In the genomic region with DNA sequence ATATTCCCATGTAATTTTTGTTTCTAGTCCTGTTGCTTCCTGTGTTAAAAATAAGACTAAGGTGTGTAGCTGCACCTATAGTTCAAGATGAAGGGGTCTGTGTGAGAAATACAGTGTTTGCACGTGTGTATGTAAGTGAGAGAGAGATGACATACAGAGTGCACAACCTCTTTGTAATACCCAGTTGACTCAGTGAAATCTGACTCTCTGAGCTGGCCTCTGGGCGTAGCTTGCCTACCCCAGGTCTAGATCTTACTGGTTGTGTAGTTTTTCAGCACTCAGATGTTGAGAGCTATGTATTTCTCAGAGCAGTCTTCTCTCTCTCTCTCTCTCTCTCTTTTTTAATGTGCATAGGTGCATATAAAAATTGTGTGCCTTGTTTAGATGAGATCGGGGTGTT, we compare ENCODE assay signal across 29 cellular contexts. TPM values are rescaled to one million over a fixed set of nuclear protein-coding genes. Genes with fewer than 3 reads are reported as not detected.
DNase-seq lines count a peak whose midpoint lies in the region; ATAC-seq, FAIRE-seq and TF ChIP-seq lines count a peak whose summit lies in the region.
"Had no signal": no experiment of that assay in that cellular context is flagged by ENCODE, and none has a peak within 500 bp of the region (broad histone marks: within the 10 kb centered on the region; RNA-seq: fewer than 3 reads in every experiment).

No MANE protein-coding gene starts in this region.

- no peak overlapping the region for H2AK5ac ChIP-seq in neuronal stem cell (ENCODE audit: low read depth, low read length)

- H2BK5ac ChIP-seq in neuronal stem cell (ENCODE audit: low read length): no peak overlapping the region

- no peaks in the 10 kb centered on the region for H3K79me1 ChIP-seq in neuronal stem cell (ENCODE audit: low read depth, low read length)

- DNase-seq in GM03348 (ENCODE audit: low spot score) (peak; percentile 22), GM23338 (ENCODE audit: low spot score) (no peak), RWPE2 (ENCODE audit: low spot score) (no peak), neuronal stem cell (ENCODE audit: low spot score) (peak; percentile 0), middle frontal gyrus (ENCODE audit: extremely low spot score, low spot score) (no peak), urothelium cell line (ENCODE audit: low spot score) (no peak), cardiac septum (ENCODE audit: low spot score) (no peak)
- DNase-seq: activated effector memory CD4-positive, alpha-beta T cell treated with anti-CD3 and anti-CD28 coated beads, Interleukin-2, amount 50 U/mL, for 16 hours; activated T-cell treated with anti-CD3 and anti-CD28 coated beads for 4 hours; DMS79 treated with DMSO at 0.1 percent for 48 hours; KBM-7; naive thymus-derived CD8-positive, alpha-beta T cell; NCI-H1417 treated with DMSO at 0.1 percent for 48 hours; NCI-H2081 treated with DMSO at 0.1 percent for 48 hours; occipital lobe; retina; upper lobe of right lung had no signal

- H3K4me3 Mint-ChIP-seq in GM23338: no peak overlapping the region
- H3K4me3 Mint-ChIP-seq: mesothelial cell of epicardium; naive thymus-derived CD8-positive, alpha-beta T cell had no signal

- no peaks in the 10 kb centered on the region; the same call in 1 of the 2 replicates for H3K79me2 ChIP-seq in GM23338 (replicated peaks; ENCODE audit: insufficient read depth)

- H3K4me3 ChIP-seq in GM23338: no peak overlapping the region
- H3K4me3 ChIP-seq in RWPE2 (ENCODE audit: severe bottlenecking): no peak overlapping the region
- no peak overlapping the region for H3K4me3 ChIP-seq in neuronal stem cell (ENCODE audit: low read length in 2 of 2)
- H3K4me3 ChIP-seq: GM12878, upper lobe of right lung had no signal

- H3K27ac ChIP-seq in GM23338 (ENCODE audit: low read depth) (no peak overlapping the region), RWPE2 (ENCODE audit: poor library complexity, severe bottlenecking) (no peak overlapping the region), neuronal stem cell (replicated peaks; ENCODE audit: low read length) (no peak overlapping the region)
- H3K27ac ChIP-seq: C4-2B, upper lobe of right lung had no signal

- H2BK120ac ChIP-seq in neuronal stem cell (ENCODE audit: low read depth, low read length): no peak overlapping the region

- H3K9me3 ChIP-seq in RWPE2 (ENCODE audit: severe bottlenecking) (no peaks in the 10 kb centered on the region), neuronal stem cell (replicated peaks in 1 of 2; ENCODE audit: control insufficient read depth in 2 of 2, insufficient read depth in 1 of 2, low read depth in 1 of 2, low read length in 2 of 2) (no peaks in the 10 kb centered on the region)
- H3K9me3 ChIP-seq: upper lobe of right lung had no signal

- H3K14ac ChIP-seq in neuronal stem cell (ENCODE audit: low read length): no peak overlapping the region

- ATAC-seq in GM23338 (peak; percentile 34), RWPE2 (ENCODE audit: low read depth) (peak; percentile 98)
- ATAC-seq: GM12878; naive thymus-derived CD8-positive, alpha-beta T cell; upper lobe of right lung had no signal

- H2AFZ ChIP-seq in GM23338 (no peak overlapping the region), neuronal stem cell (ENCODE audit: low read length) (no peak overlapping the region)

- H3K36me3 Mint-ChIP-seq in GM23338 (ENCODE audit: low read depth): no peaks in the 10 kb centered on the region
- H3K36me3 Mint-ChIP-seq: mesothelial cell of epicardium; naive thymus-derived CD8-positive, alpha-beta T cell had no signal

- no CpG with 5 or more reads among the region's 3 CpGs for WGBS in neuronal stem cell (ENCODE audit: extremely low coverage in 2 of 2, insufficient read length in 2 of 2, insufficient replicate concordance in 1 of 2), 2 donors

- H4K20me1 ChIP-seq in GM23338 (replicated peaks; ENCODE audit: insufficient read depth): no peaks in the 10 kb centered on the region

- H3K36me3 ChIP-seq in GM23338 (ENCODE audit: insufficient read depth) (no peaks in the 10 kb centered on the region), RWPE2 (ENCODE audit: low read depth) (no peaks in the 10 kb centered on the region), neuronal stem cell (replicated peaks in 1 of 2; ENCODE audit: control insufficient read depth in 2 of 2, insufficient read depth in 2 of 2, low read length in 2 of 2) (no peaks in the 10 kb centered on the region)
- H3K36me3 ChIP-seq: upper lobe of right lung had no signal

- no peak for FAIRE-seq in urothelium cell line (lab: Jason Lieb, UNC)
- FAIRE-seq: GM12878, H1, keratinocyte, TTC549 had no signal

- H3K9me2 ChIP-seq in GM23338 (ENCODE audit: insufficient read depth): no peaks in the 10 kb centered on the region

- H3K4ac ChIP-seq in neuronal stem cell (ENCODE audit: low read length): no peak overlapping the region

- H3K4me1 ChIP-seq in GM23338 (ENCODE audit: insufficient read depth) (peaks cover 14% of the 10 kb centered on the region), RWPE2 (ENCODE audit: insufficient read depth, poor library complexity, severe bottlenecking) (no peaks in the 10 kb centered on the region), neuronal stem cell (ENCODE audit: control insufficient read depth in 2 of 2, insufficient read depth in 1 of 2, low read depth in 1 of 2, low read length in 2 of 2) (no peaks in the 10 kb centered on the region)
- H3K4me1 ChIP-seq: upper lobe of right lung had no signal

- H4K8ac ChIP-seq in neuronal stem cell (ENCODE audit: low read depth, low read length): no peak overlapping the region

- H3K27me3 Mint-ChIP-seq in GM23338 (ENCODE audit: insufficient read depth, low read depth, poor library complexity): no peaks in the 10 kb centered on the region

- H3K9me3 Mint-ChIP-seq in GM23338: no peaks in the 10 kb centered on the region
- H3K9me3 Mint-ChIP-seq: mesothelial cell of epicardium; naive thymus-derived CD8-positive, alpha-beta T cell had no signal

- H2BK12ac ChIP-seq in neuronal stem cell (ENCODE audit: low read length): no peak overlapping the region

- no peak overlapping the region for H3K23ac ChIP-seq in neuronal stem cell (ENCODE audit: low read depth, low read length, poor library complexity)

- H3F3A ChIP-seq in GM23338 (replicated peaks; ENCODE audit: low read depth): no peaks in the 10 kb centered on the region

- no peak overlapping the region for H3K18ac ChIP-seq in neuronal stem cell (ENCODE audit: low read length)

- H3K27me3 ChIP-seq in GM23338 (ENCODE audit: insufficient read depth): no peaks in the 10 kb centered on the region
- no peaks in the 10 kb centered on the region for H3K27me3 ChIP-seq in RWPE2 (ENCODE audit: insufficient read depth, poor library complexity, severe bottlenecking)
- no peaks in the 10 kb centered on the region for H3K27me3 ChIP-seq in neuronal stem cell (ENCODE audit: control insufficient read depth in 3 of 3, insufficient read depth in 3 of 3, low read depth in 1 of 3, low read length in 3 of 3)
- H3K27me3 ChIP-seq: upper lobe of right lung had no signal

- peaks cover 34% of the 10 kb centered on the region for H3K4me1 Mint-ChIP-seq in GM23338
- H3K4me1 Mint-ChIP-seq: mesothelial cell of epicardium had no signal

- H4K91ac ChIP-seq in neuronal stem cell (ENCODE audit: low read depth, low read length, poor library complexity): no peak overlapping the region

- H2BK15ac ChIP-seq in neuronal stem cell (ENCODE audit: low read length): no peak overlapping the region

- TF ChIP-seq CTCF in GM23338 (conservative IDR thresholded peaks at IDR 0.05; ENCODE audit: low read depth in 2 of 2) (no peak), RWPE2 (IDR thresholded peaks at IDR 0.05; ENCODE audit: poor library complexity, severe bottlenecking) (no peak)

- no peak overlapping the region for H3K27ac Mint-ChIP-seq in GM23338
- H3K27ac Mint-ChIP-seq: mesothelial cell of epicardium had no signal

- intact Hi-C loops in cardiac septum (cut with DNase I): no loop called here

- no peak overlapping the region for H3K9ac ChIP-seq in neuronal stem cell (ENCODE audit: low read depth, low read length, poor library complexity)

- H3K4me2 ChIP-seq in GM23338: no peak overlapping the region
- H3K4me2 ChIP-seq in neuronal stem cell (ENCODE audit: insufficient read depth, low read length, poor library complexity, severe bottlenecking): no peak overlapping the region

TF ChIP-seq in GM23338, 12 proteins besides CTCF, POLR2A, EP300 and RAD21 (continues in another document):
- TF ChIP-seq ZNF114 (CRISPR knock-in tag; IDR thresholded peaks at IDR 0.05) (no peak), ZNF331 (CRISPR knock-in tag; IDR thresholded peaks at IDR 0.05; ENCODE audit: low read depth) (no peak), EZH2 (IDR thresholded peaks at IDR 0.05; ENCODE audit: low read depth, unreplicated experiment) (no peak)

RNA-seq across cellular contexts. Expression of a gene that starts 55.0 kb away (rescaled TPM):
- not detected in 2 replicates for total RNA-seq in GM23338 (2014; rRNA removed; shearing (Covaris generic))
- polyA plus RNA-seq in GM23338 (2016; fragmentation: Nextera tagmentation; extraction: Ambion mirVana): not detected in 2 replicates
- polyA plus RNA-seq in neuronal stem cell (2013, experiment 1 of 2): not detected
- 0.15 TPM for polyA plus RNA-seq in neuronal stem cell (2013, experiment 2 of 2)
- total RNA-seq in cardiac septum: not detected
- total RNA-seq: cerebellum; GM12878; H1; HT-29; liver; mesothelial cell of epicardium; naive thymus-derived CD8-positive, alpha-beta T cell; occipital lobe; RPMI7951; SK-MEL-5; T-helper 1 cell treated with Interleukin-12 subunit alpha and Interleukin-12 subunit beta and Interleukin-4 antibody, amounts not matched to agents 30 ng/mL and 1 ng/mL, for 36 hours; upper lobe of right lung had no signal
- polyA plus RNA-seq: GM12878; keratinocyte; liver; naive thymus-derived CD8-positive, alpha-beta T cell had no signal

RNA-seq across cellular contexts. Expression of a gene that starts 56.0 kb away (rescaled TPM):
- total RNA-seq in GM23338 (2014; rRNA removed; shearing (Covaris generic)): 4.1 and 5.8 TPM in 2 replicates
- 2.6 and 2.8 TPM in 2 replicates for polyA plus RNA-seq in GM23338 (2016; fragmentation: Nextera tagmentation; extraction: Ambion mirVana)
- polyA plus RNA-seq in neuronal stem cell (2013, experiment 1 of 2): 1.7 TPM
- 1.9 TPM for polyA plus RNA-seq in neuronal stem cell (2013, experiment 2 of 2)
- total RNA-seq in cardiac septum: not detected
- total RNA-seq: cerebellum; GM12878; HT-29; mesothelial cell of epicardium; naive thymus-derived CD8-positive, alpha-beta T cell; occipital lobe; RPMI7951; SK-MEL-5; T-helper 1 cell treated with Interleukin-12 subunit alpha and Interleukin-12 subunit beta and Interleukin-4 antibody, amounts not matched to agents 30 ng/mL and 1 ng/mL, for 36 hours had no signal
- polyA plus RNA-seq: GM12878; keratinocyte; naive thymus-derived CD8-positive, alpha-beta T cell had no signal

Comparison
In these comparisons a context has a peak if more than half of its experiments do, and no peak if none do; other contexts are left out.
1. DNase-seq: peak in GM03348 (single experiment) and neuronal stem cell (single experiment); none in GM23338 (single experiment), RWPE2 (single experiment), middle frontal gyrus (single experiment), urothelium cell line (single experiment) and cardiac septum (single experiment).